8 cellular contexts compared by ENCODE assay signal in genomic region chr6:14074723-14075503, GRCh38. TPM values are rescaled to one million over a fixed set of nuclear protein-coding genes. Genes with fewer than 3 reads are reported as not detected.
A peak's percentile ranks its signal among the peaks of the same experiment; 100 is the strongest.
DNase-seq lines count a peak whose midpoint lies in the region; ATAC-seq and TF ChIP-seq lines count a peak whose summit lies in the region.

No MANE protein-coding gene starts in this region.

- H3K4me3 ChIP-seq in ACC112 (ENCODE audit: low read depth, low read length) (peak overlapping the region; percentile 84), SU-DHL-6 (ENCODE audit: insufficient read depth, low read length, poor library complexity, severe bottlenecking) (no peak overlapping the region), neuronal stem cell (ENCODE audit: low read length in 2 of 2) (peak overlapping the region in 1 of 2 donors; percentile 24)

- peak; percentile 52 for ATAC-seq in GM18858 (IDR thresholded peaks at IDR 0.05; ENCODE audit: unreplicated experiment)
- ATAC-seq in HG03095 (IDR thresholded peaks at IDR 0.05; ENCODE audit: unreplicated experiment): peak; percentile 70
- peak; percentile 78 for ATAC-seq in esophagus mucosa

- H3K27ac ChIP-seq in ACC112 (ENCODE audit: low read depth, low read length) (peak overlapping the region; percentile 72), SU-DHL-6 (ENCODE audit: low read depth, low read length) (no peak overlapping the region), neuronal stem cell (replicated peaks; ENCODE audit: low read length) (no peak overlapping the region)

- no peak overlapping the region for H4K91ac ChIP-seq in neuronal stem cell (ENCODE audit: low read depth, low read length, poor library complexity)

- H3K9ac ChIP-seq in SU-DHL-6 (ENCODE audit: low read length) (peak overlapping the region; percentile 3; the same call in 1 of the 2 replicates), neuronal stem cell (ENCODE audit: low read depth, low read length, poor library complexity) (no peak overlapping the region)

- H2AFZ ChIP-seq in ACC112 (ENCODE audit: low read length, unreplicated experiment) (peak overlapping the region; percentile 95), SU-DHL-6 (ENCODE audit: low read depth, low read length, severe bottlenecking) (peak overlapping the region; percentile 43), neuronal stem cell (ENCODE audit: low read length) (peak overlapping the region; percentile 81)

- H3K9me2 ChIP-seq in SU-DHL-6 (replicated peaks; ENCODE audit: insufficient read depth, low read length): no peaks in the 10 kb centered on the region

- H3K4me1 ChIP-seq in ACC112 (ENCODE audit: control insufficient read depth, insufficient read depth, low read length, unreplicated experiment) (peaks cover 4% of the 10 kb centered on the region), neuronal stem cell (ENCODE audit: control insufficient read depth in 2 of 2, insufficient read depth in 1 of 2, low read depth in 1 of 2, low read length in 2 of 2) (peaks cover 0 to 4% of the 10 kb centered on the region in 2 donors)

- DNase-seq in neuronal stem cell (ENCODE audit: low spot score) (no peak), GM13976 (ENCODE audit: low spot score) (no peak), HuH-7 (ENCODE audit: low spot score) (no peak)

- no CpG with 5 or more reads among the region's 10 CpGs for WGBS in neuronal stem cell (ENCODE audit: extremely low coverage in 2 of 2, insufficient read length in 2 of 2, insufficient replicate concordance in 1 of 2), 2 donors

- no peaks in the 10 kb centered on the region for H3F3A ChIP-seq in SU-DHL-6 (ENCODE audit: insufficient read depth)

- H3K79me1 ChIP-seq in neuronal stem cell (ENCODE audit: low read depth, low read length): no peaks in the 10 kb centered on the region

- H3K4me2 ChIP-seq in SU-DHL-6 (ENCODE audit: low read depth, low read length, poor library complexity, severe bottlenecking): peak overlapping the region; percentile 33
- no peak overlapping the region for H3K4me2 ChIP-seq in neuronal stem cell (ENCODE audit: insufficient read depth, low read length, poor library complexity, severe bottlenecking)

- H3K23ac ChIP-seq in neuronal stem cell (ENCODE audit: low read depth, low read length, poor library complexity): no peak overlapping the region

- no peaks in the 10 kb centered on the region for H3K27me3 ChIP-seq in ACC112 (ENCODE audit: insufficient read depth, low read length)
- no peaks in the 10 kb centered on the region for H3K27me3 ChIP-seq in SU-DHL-6 (ENCODE audit: low read length)
- peaks cover 0 to 5% (median 0%) of the 10 kb centered on the region in 3 experiments for H3K27me3 ChIP-seq in neuronal stem cell (ENCODE audit: control insufficient read depth in 3 of 3, insufficient read depth in 3 of 3, low read depth in 1 of 3, low read length in 3 of 3)

- H4K8ac ChIP-seq in neuronal stem cell (ENCODE audit: low read depth, low read length): no peak overlapping the region

- H3K79me2 ChIP-seq in ACC112 (ENCODE audit: control insufficient read depth, insufficient read depth, low read length, unreplicated experiment) (no peaks in the 10 kb centered on the region), SU-DHL-6 (ENCODE audit: insufficient read depth, low read length) (no peaks in the 10 kb centered on the region)

- H3K14ac ChIP-seq in neuronal stem cell (ENCODE audit: low read length): no peak overlapping the region

- H4K20me1 ChIP-seq in SU-DHL-6 (ENCODE audit: low read depth, low read length): no peaks in the 10 kb centered on the region

- TF ChIP-seq CTCF in SU-DHL-6 (IDR thresholded peaks at IDR 0.05; ENCODE audit: insufficient read depth, low read length, poor library complexity, severe bottlenecking) (no peak), GM13976 (IDR thresholded peaks at IDR 0.05; ENCODE audit: borderline replicate concordance, control extremely low read depth, extremely low read depth, insufficient read depth, missing control alignments) (no peak)

- no peak overlapping the region for H2AK5ac ChIP-seq in neuronal stem cell (ENCODE audit: low read depth, low read length)

- H2BK120ac ChIP-seq in neuronal stem cell (ENCODE audit: low read depth, low read length): no peak overlapping the region

- in situ Hi-C loops in GM13976 (cut with MboI; ENCODE audit: low sequenced_read_pairs, unreplicated experiment): no loop called here

- no peak overlapping the region for H2BK12ac ChIP-seq in neuronal stem cell (ENCODE audit: low read length)

- H2BK15ac ChIP-seq in neuronal stem cell (ENCODE audit: low read length): no peak overlapping the region

- H2BK5ac ChIP-seq in neuronal stem cell (ENCODE audit: low read length): no peak overlapping the region

- no peaks in the 10 kb centered on the region for H3K9me3 ChIP-seq in SU-DHL-6 (ENCODE audit: insufficient read depth, low read length)
- no peaks in the 10 kb centered on the region for H3K9me3 ChIP-seq in neuronal stem cell (replicated peaks in 1 of 2; ENCODE audit: control insufficient read depth in 2 of 2, insufficient read depth in 1 of 2, low read depth in 1 of 2, low read length in 2 of 2)

- no peaks in the 10 kb centered on the region for H3K36me3 ChIP-seq in ACC112 (ENCODE audit: insufficient read depth, low read length)
- H3K36me3 ChIP-seq in SU-DHL-6 (ENCODE audit: low read length): no peaks in the 10 kb centered on the region
- H3K36me3 ChIP-seq in neuronal stem cell (replicated peaks in 1 of 2; ENCODE audit: control insufficient read depth in 2 of 2, insufficient read depth in 2 of 2, low read length in 2 of 2): no peaks in the 10 kb centered on the region

- H3K4ac ChIP-seq in neuronal stem cell (ENCODE audit: low read length): no peak overlapping the region

- no peak overlapping the region for H3K18ac ChIP-seq in neuronal stem cell (ENCODE audit: low read length)

RNA-seq across cellular contexts. Expression of gene CD83, which starts 42.7 kb away (rescaled TPM):
- 0.48 TPM for total RNA-seq in esophagus mucosa
- polyA plus RNA-seq in neuronal stem cell (2013, experiment 1 of 2): 2.3 TPM
- polyA plus RNA-seq in neuronal stem cell (2013, experiment 2 of 2): 2.5 TPM

Comparison
In these comparisons a context has a peak if more than half of its experiments do, and no peak if none do; other contexts are left out.
1. H2AFZ ChIP-seq: peak in every context shown above with its lines; median percentile 95 in ACC112; 81 in neuronal stem cell; 43 in SU-DHL-6.